ENCODE assay signal across 1 cellular context in the genomic region with DNA sequence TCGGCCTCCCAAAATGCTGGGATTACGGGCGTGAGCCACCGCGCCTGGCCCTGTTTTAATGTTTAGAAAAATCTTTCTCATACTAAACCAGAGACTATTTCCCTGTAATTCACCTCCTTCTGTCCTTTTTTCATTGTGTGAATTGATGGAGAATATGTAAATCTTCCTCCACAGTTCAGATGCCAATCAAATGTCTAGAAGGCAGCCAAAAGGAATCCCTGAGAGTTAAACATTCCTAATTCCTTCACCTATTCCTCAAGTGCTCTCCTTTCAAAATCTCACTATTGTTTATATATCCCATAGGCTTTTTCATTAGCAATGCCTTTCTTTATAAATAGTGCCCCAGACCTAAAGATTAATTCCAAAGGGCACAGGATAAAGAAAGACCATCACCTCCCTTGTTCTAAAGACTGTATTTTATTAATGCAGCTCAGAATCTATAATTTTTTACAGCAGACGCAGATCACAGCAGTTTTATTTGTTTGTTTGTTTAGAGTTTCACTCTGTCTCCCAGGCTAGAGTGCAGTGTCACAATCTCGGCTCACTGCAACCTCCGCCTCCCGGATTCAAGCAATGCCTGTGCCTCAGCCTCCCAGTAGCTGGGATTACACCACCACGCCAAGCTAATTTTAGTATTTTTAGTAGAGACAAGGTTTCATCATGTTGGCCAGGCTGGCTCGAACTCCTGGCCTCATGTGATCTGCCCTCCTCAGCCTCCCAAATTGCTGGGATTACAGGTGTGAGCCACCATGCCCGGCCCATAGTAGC.
TF ChIP-seq lines count a peak whose summit lies in the region.

No MANE protein-coding gene starts in this region.

TF ChIP-seq in neural cell, 6 proteins besides CTCF, POLR2A, EP300 and RAD21 (continued from another document):
- no peak for TF ChIP-seq MXI1 (conservative IDR thresholded peaks at IDR 0.05; ENCODE audit: poor library complexity, severe bottlenecking)
- TF ChIP-seq POLR2AphosphoS5 (IDR thresholded peaks at IDR 0.05), result no peak
